Comparison of ENCODE assay signal across 9 cellular contexts in genomic region chr10:49352323-49352722, GRCh38. TPM values are rescaled to one million over a fixed set of nuclear protein-coding genes. Genes with fewer than 3 reads are reported as not detected.
"Had no signal": no experiment of that assay in that cellular context is flagged by ENCODE, and none has a peak within 500 bp of the region (broad histone marks: within the 10 kb centered on the region; RNA-seq: fewer than 3 reads in every experiment).

No MANE protein-coding gene starts in this region.

- DNase-seq: GM23248, GOT3, H7, HFFc6, IMR-90 had no signal

- H2AFZ ChIP-seq: GM23248 had no signal

- H3K27ac ChIP-seq: GM23248 had no signal

- H3K9me3 ChIP-seq: HAP-1 had no signal

- H3K4me1 ChIP-seq: HAP-1 had no signal

- H3K36me3 ChIP-seq: HAP-1 had no signal

- H3K4me3 ChIP-seq: GM23248, HAP-1 had no signal

- ATAC-seq: HCT116 had no signal

RNA-seq across cellular contexts. Expression of gene DRGX, which starts 43.6 kb away (rescaled TPM):
- total RNA-seq: GM23248, H4, H7, HT-29, IMR-90 had no signal
- polyA plus RNA-seq: IMR-90 had no signal

RNA-seq across cellular contexts. Expression of gene C10orf71, which starts 53.4 kb away (rescaled TPM):
- total RNA-seq: GM23248, H4, H7, HFFc6, HT-29, IMR-90 had no signal
- polyA plus RNA-seq: GM23248, IMR-90 had no signal
